Comparison of ENCODE assay signal across 20 cellular contexts in the genomic region with DNA sequence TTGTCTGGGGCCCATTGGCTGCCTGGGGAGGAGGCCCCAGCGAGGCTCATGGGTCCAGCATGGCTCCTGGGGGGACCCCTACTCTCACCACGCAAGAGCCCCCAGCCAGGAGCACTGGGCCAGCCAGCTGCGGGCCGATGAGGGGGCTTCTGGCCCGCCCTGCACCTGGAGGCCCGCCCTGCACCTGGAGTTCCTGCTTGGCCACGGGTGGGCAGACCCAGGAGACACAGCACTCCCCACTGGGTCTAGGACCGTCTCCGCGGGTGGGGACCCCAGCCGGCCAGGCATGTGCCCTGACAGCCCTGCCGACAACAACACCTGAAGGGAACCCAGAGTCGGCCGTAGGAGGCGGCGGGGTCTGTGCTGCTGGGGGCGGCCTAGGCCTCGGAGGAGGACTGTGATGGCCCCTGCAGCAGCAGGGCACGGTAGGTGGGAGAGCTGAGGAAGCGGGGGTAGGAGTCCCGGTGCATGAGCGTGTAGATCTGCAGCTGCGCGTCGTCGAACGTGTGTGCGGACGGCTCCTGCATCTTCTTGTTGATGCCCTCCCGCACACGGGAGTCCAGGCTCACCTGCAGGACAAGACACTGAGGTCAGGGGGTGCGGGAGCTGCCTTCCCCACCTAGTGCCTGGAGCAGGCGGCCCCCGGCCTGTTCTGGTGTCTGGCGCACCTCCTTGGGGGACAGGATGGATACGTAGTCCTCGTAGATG. TPM values are rescaled to one million over a fixed set of nuclear protein-coding genes. Genes with fewer than 3 reads are reported as not detected.
DNase-seq lines count a peak whose midpoint lies in the region; ATAC-seq, FAIRE-seq and TF ChIP-seq lines count a peak whose summit lies in the region.
"Had no signal": no experiment of that assay in that cellular context is flagged by ENCODE, and none has a peak within 500 bp of the region (broad histone marks: within the 10 kb centered on the region; RNA-seq: fewer than 3 reads in every experiment).

No MANE protein-coding gene starts in this region.

- H4K5ac ChIP-seq in H1 (ENCODE audit: insufficient read length, low read depth, low read length): no peak overlapping the region

- TF ChIP-seq EP300 in H1 (IDR thresholded peaks at IDR 0.05; ENCODE audit: borderline replicate concordance in 1 of 2, low read depth in 2 of 2, low read length in 2 of 2): no peak

- H3K14ac ChIP-seq in H1 (ENCODE audit: insufficient read length): no peak overlapping the region
- no peak overlapping the region for H3K14ac ChIP-seq in trophoblast cell (ENCODE audit: low read length)

- H2AFZ ChIP-seq in H1 (ENCODE audit: low read length): no peak overlapping the region
- H2AFZ ChIP-seq in trophoblast cell (ENCODE audit: insufficient read depth, low read length, poor library complexity): no peak overlapping the region

- no peaks in the 10 kb centered on the region for H3K27me3 ChIP-seq in H1 (replicated peaks in 1 of 4; ENCODE audit: control insufficient read depth in 3 of 4, extremely low read depth in 1 of 4, insufficient read depth in 3 of 4, low read length in 3 of 4)
- H3K27me3 ChIP-seq in trophoblast cell (ENCODE audit: insufficient read depth, low read length): no peaks in the 10 kb centered on the region
- H3K27me3 ChIP-seq: BE2C had no signal

- no peak overlapping the region for H3K4ac ChIP-seq in H1 (replicated peaks; ENCODE audit: insufficient read length, low read depth, low read length)
- H3K4ac ChIP-seq in trophoblast cell (ENCODE audit: low read depth, low read length): no peak overlapping the region

- H3K56ac ChIP-seq in H1 (replicated peaks; ENCODE audit: insufficient read length, low read depth, low read length): no peak overlapping the region

- H2BK15ac ChIP-seq in H1 (ENCODE audit: low read length): no peak overlapping the region

- 95% methylated on average over 36 of the region's 37 CpGs; no CpG with 5 or more reads in 1 of the 2 experiments for WGBS in H1 (ENCODE audit: extremely low coverage in 1 of 2, insufficient coverage in 1 of 2, insufficient read length in 1 of 2, insufficient replicate concordance in 2 of 2, low coverage in 1 of 2, low lambda C conversion rate in 2 of 2, missing lambda C conversion rate in 1 of 2), 2 experiments
- WGBS in trophoblast cell (ENCODE audit: extremely low coverage, insufficient coverage, insufficient read length): no CpG with 5 or more reads among the region's 37 CpGs

- peaks cover 46% of the 10 kb centered on the region for H3K4me1 Mint-ChIP-seq in activated CD4-positive, alpha-beta memory T cell treated with anti-CD3 and anti-CD28 coated beads, Interleukin-2, amount 10 ng/mL, durations not matched to agents 7 days and 5 days
- H3K4me1 Mint-ChIP-seq in activated CD4-positive, alpha-beta memory T cell treated with anti-CD3 and anti-CD28 coated beads for 36 hours (ENCODE audit: low read depth): peaks cover 8% of the 10 kb centered on the region

- no peaks in the 10 kb centered on the region for H3K9me3 ChIP-seq in HEK293 (ENCODE audit: control insufficient read depth, insufficient read depth, low read depth, low read length)
- H3K9me3 ChIP-seq in H1 (ENCODE audit: insufficient read depth in 2 of 2, low read depth in 1 of 2, low read length in 1 of 2): no peaks in the 10 kb centered on the region
- H3K9me3 ChIP-seq in trophoblast cell (ENCODE audit: insufficient read depth, low read depth, low read length): no peaks in the 10 kb centered on the region
- H3K9me3 ChIP-seq: BE2C had no signal

- no peak for DNase-seq in activated CD4-positive, alpha-beta memory T cell treated with anti-CD3 and anti-CD28 coated beads, Interleukin-2, amount 10 ng/mL, durations not matched to agents 7 days and 5 days
- DNase-seq in activated CD4-positive, alpha-beta memory T cell treated with anti-CD3 and anti-CD28 coated beads for 36 hours: no peak
- DNase-seq in H1 (ENCODE audit: low read depth in 1 of 2, low spot score in 2 of 2) (no peak), trophoblast cell (no peak)
- DNase-seq: BE2C; CD8-positive, alpha-beta T cell; HCEC 1CT; NCI-H1048; NCI-H1436 treated with DMSO at 0.1 percent for 48 hours; NCI-H2029 treated with DMSO at 0.1 percent for 48 hours; NCI-H774; PC-3 had no signal

- peaks cover 0 to 25% of the 10 kb centered on the region in 2 experiments; a peak in 1 of 3 replicates for H3K36me3 ChIP-seq in HEK293 (ENCODE audit: control insufficient read depth in 2 of 2, insufficient read depth in 1 of 2, low read length in 2 of 2)
- H3K36me3 ChIP-seq in H1 (ENCODE audit: control insufficient read depth in 2 of 4, insufficient read depth in 4 of 4, low read length in 3 of 4): peaks cover 0 to 8% (median 3%) of the 10 kb centered on the region in 4 experiments; a peak in 3 of 8 replicates
- H3K36me3 ChIP-seq in trophoblast cell (ENCODE audit: control insufficient read depth in 1 of 2, insufficient read depth in 2 of 2, low read length in 2 of 2): peaks cover 21 to 32% of the 10 kb centered on the region in 2 experiments
- H3K36me3 ChIP-seq: BE2C had no signal

- peak overlapping the region; percentile 40 for H3K27ac Mint-ChIP-seq in activated CD4-positive, alpha-beta memory T cell treated with anti-CD3 and anti-CD28 coated beads, Interleukin-2, amount 10 ng/mL, durations not matched to agents 7 days and 5 days
- no peak overlapping the region for H3K27ac Mint-ChIP-seq in activated CD4-positive, alpha-beta memory T cell treated with anti-CD3 and anti-CD28 coated beads for 36 hours
- H3K27ac Mint-ChIP-seq: CD8-positive, alpha-beta T cell had no signal

- no peaks in the 10 kb centered on the region for H3K79me2 ChIP-seq in H1 (ENCODE audit: control insufficient read depth in 1 of 2, insufficient read depth in 2 of 2, low read length in 2 of 2)
- no peaks in the 10 kb centered on the region for H3K79me2 ChIP-seq in trophoblast cell (ENCODE audit: control insufficient read depth, insufficient read depth, low read length, poor library complexity)

- H3K4me3 ChIP-seq in HEK293 (ENCODE audit: low read depth, low read length) (no peak overlapping the region), H1 (ENCODE audit: extremely low read depth in 1 of 4, insufficient read depth in 2 of 4, low read depth in 3 of 4, low read length in 4 of 4) (no peak overlapping the region), trophoblast cell (ENCODE audit: low read depth, low read length) (no peak overlapping the region)
- H3K4me3 ChIP-seq: SK-N-MC had no signal

- H2BK12ac ChIP-seq in H1 (ENCODE audit: low read depth, low read length) (0 out of 2 replicates have a peak overlapping the region, but pooled peaks have one; percentile 3), trophoblast cell (ENCODE audit: low read length) (no peak overlapping the region)

- peaks cover 0 to 8% of the 10 kb centered on the region in 2 experiments for H4K20me1 ChIP-seq in H1 (replicated peaks in 1 of 2; ENCODE audit: control insufficient read depth in 1 of 2, insufficient read depth in 2 of 2, low read length in 2 of 2)

- H3K9me3 Mint-ChIP-seq in activated CD4-positive, alpha-beta memory T cell treated with anti-CD3 and anti-CD28 coated beads, Interleukin-2, amount 10 ng/mL, durations not matched to agents 7 days and 5 days: no peaks in the 10 kb centered on the region
- H3K9me3 Mint-ChIP-seq in activated CD4-positive, alpha-beta memory T cell treated with anti-CD3 and anti-CD28 coated beads for 36 hours: no peaks in the 10 kb centered on the region
- H3K9me3 Mint-ChIP-seq: CD8-positive, alpha-beta T cell had no signal

- H3K18ac ChIP-seq in H1 (ENCODE audit: extremely low read depth, low read length) (no peak overlapping the region), trophoblast cell (ENCODE audit: low read length) (no peak overlapping the region)

- ATAC-seq in GM19395 (IDR thresholded peaks at IDR 0.05; ENCODE audit: unreplicated experiment): no peak
- ATAC-seq: CD8-positive, alpha-beta T cell; PC-3 had no signal

- H3K27ac ChIP-seq in HEK293 (ENCODE audit: extremely low read depth, low read depth, low read length) (no peak overlapping the region), H1 (ENCODE audit: low read depth, low read length) (no peak overlapping the region), trophoblast cell (ENCODE audit: low read depth, low read length) (no peak overlapping the region)
- H3K27ac ChIP-seq: 22Rv1, KMS-11, SK-N-MC had no signal

- CTCF ChIA-PET in activated CD4-positive, alpha-beta memory T cell treated with anti-CD3 and anti-CD28 coated beads, Interleukin-2, amount 10 ng/mL, durations not matched to agents 7 days and 5 days (lab: Charles Lee): no interaction called here
- CTCF ChIA-PET in activated CD4-positive, alpha-beta memory T cell treated with anti-CD3 and anti-CD28 coated beads for 36 hours (lab: Charles Lee): no interaction called here
- CTCF ChIA-PET in HEK293 (lab: Yijun Ruan, JAX): interaction anchor here (1.0 kb wide), 1 partner anchor 46 kb away, joined by 4 read pairs; no protein-coding TSS in a partner anchor
- CTCF ChIA-PET in H1 (lab: Charles Lee; ENCODE audit: partially characterized antibody): interaction anchor here (0.6 to 1.6 kb wide), 6 partner anchors 9 to 137 kb away, joined by 3 to 5 read pairs (median 4); no protein-coding TSS in a partner anchor

- H4K91ac ChIP-seq in H1 (replicated peaks; ENCODE audit: insufficient read length, low read length): no peak overlapping the region
- no peak overlapping the region for H4K91ac ChIP-seq in trophoblast cell (ENCODE audit: low read depth, low read length)

- H4K8ac ChIP-seq in H1 (ENCODE audit: extremely low read depth, insufficient read depth, low read length): no peak overlapping the region; the same call in 1 of the 2 replicates
- no peak overlapping the region for H4K8ac ChIP-seq in trophoblast cell (ENCODE audit: low read depth, low read length)

- TF ChIP-seq RAD21 in H1 (IDR thresholded peaks at IDR 0.05 in 1 of 2, conservative IDR thresholded peaks at IDR 0.05 in 1 of 2; ENCODE audit: low read depth in 2 of 2, low read length in 2 of 2): no peak

- no peak overlapping the region for H4K12ac ChIP-seq in trophoblast cell (ENCODE audit: low read depth, low read length)

- peaks cover 5% of the 10 kb centered on the region for H3K4me1 ChIP-seq in HEK293 (ENCODE audit: control insufficient read depth, insufficient read depth, low read length)
- peaks cover 0 to 16% (median 4%) of the 10 kb centered on the region in 4 experiments; a peak in 4 of 7 replicates for H3K4me1 ChIP-seq in H1 (replicated peaks in 1 of 4; ENCODE audit: control insufficient read depth in 3 of 4, insufficient read depth in 4 of 4, low read length in 3 of 4)
- peaks cover 0 to 4% of the 10 kb centered on the region in 2 experiments for H3K4me1 ChIP-seq in trophoblast cell (ENCODE audit: control insufficient read depth in 1 of 2, insufficient read depth in 2 of 2, low read length in 2 of 2)

- intact Hi-C loops in activated CD4-positive, alpha-beta memory T cell treated with anti-CD3 and anti-CD28 coated beads for 36 hours (cut with micrococcal nuclease): no loop called here

- H3K4me3 Mint-ChIP-seq in activated CD4-positive, alpha-beta memory T cell treated with anti-CD3 and anti-CD28 coated beads, Interleukin-2, amount 10 ng/mL, durations not matched to agents 7 days and 5 days: no peak overlapping the region
- no peak overlapping the region for H3K4me3 Mint-ChIP-seq in activated CD4-positive, alpha-beta memory T cell treated with anti-CD3 and anti-CD28 coated beads for 36 hours
- H3K4me3 Mint-ChIP-seq: CD8-positive, alpha-beta T cell had no signal

- H3K9ac ChIP-seq in H1 (replicated peaks in 1 of 4; ENCODE audit: extremely low read depth in 1 of 4, low read depth in 3 of 4, low read length in 3 of 4): no peak overlapping the region
- no peak overlapping the region for H3K9ac ChIP-seq in trophoblast cell (ENCODE audit: low read length)
- H3K9ac ChIP-seq: KMS-11 had no signal

- no peak for TF ChIP-seq CTCF in HEK293 (tag by site-specific recombination; IDR thresholded peaks at IDR 0.05)
- no peak for TF ChIP-seq CTCF in H1 (IDR thresholded peaks at IDR 0.05; ENCODE audit: control extremely low read depth in 1 of 3, insufficient read depth in 1 of 3, low read depth in 1 of 3, low read length in 3 of 3)

- no peak for TF ChIP-seq POLR2A in H1 (IDR thresholded peaks at IDR 0.05; ENCODE audit: control extremely low read depth in 1 of 2, low read depth in 2 of 2, low read length in 2 of 2)

- peaks cover 57% of the 10 kb centered on the region for H3K36me3 Mint-ChIP-seq in activated CD4-positive, alpha-beta memory T cell treated with anti-CD3 and anti-CD28 coated beads, Interleukin-2, amount 10 ng/mL, durations not matched to agents 7 days and 5 days (ENCODE audit: low read depth)
- H3K36me3 Mint-ChIP-seq in activated CD4-positive, alpha-beta memory T cell treated with anti-CD3 and anti-CD28 coated beads for 36 hours: peaks cover 3% of the 10 kb centered on the region

- POLR2A ChIA-PET in activated CD4-positive, alpha-beta memory T cell treated with anti-CD3 and anti-CD28 coated beads, Interleukin-2, amount 10 ng/mL, durations not matched to agents 7 days and 5 days (lab: Charles Lee): interaction anchor here (0.9 to 1.2 kb wide), 2 partner anchors 8 to 9 kb away, joined by 3 to 5 read pairs; no protein-coding TSS in a partner anchor
- POLR2A ChIA-PET in activated CD4-positive, alpha-beta memory T cell treated with anti-CD3 and anti-CD28 coated beads for 36 hours (lab: Charles Lee): no interaction called here
- POLR2A ChIA-PET in HEK293 (lab: Yijun Ruan, JAX): no interaction called here
- POLR2A ChIA-PET in H1 (lab: Charles Lee; ENCODE audit: partially characterized antibody): interaction anchor here (1.0 to 1.6 kb wide), 4 partner anchors 8 to 37 kb away, joined by 3 to 5 read pairs (median 4); no protein-coding TSS in a partner anchor

- H3K27me3 Mint-ChIP-seq in activated CD4-positive, alpha-beta memory T cell treated with anti-CD3 and anti-CD28 coated beads, Interleukin-2, amount 10 ng/mL, durations not matched to agents 7 days and 5 days: no peaks in the 10 kb centered on the region
- H3K27me3 Mint-ChIP-seq in activated CD4-positive, alpha-beta memory T cell treated with anti-CD3 and anti-CD28 coated beads for 36 hours: no peaks in the 10 kb centered on the region

- H2BK120ac ChIP-seq in H1 (replicated peaks; ENCODE audit: low read depth, low read length) (no peak overlapping the region), trophoblast cell (ENCODE audit: insufficient read depth, low read length, poor library complexity) (no peak overlapping the region)

- no peak overlapping the region for H2BK5ac ChIP-seq in H1 (ENCODE audit: low read depth, low read length)
- H2BK5ac ChIP-seq in trophoblast cell (ENCODE audit: low read depth, low read length, poor library complexity): no peak overlapping the region

- no peak for FAIRE-seq in H1 (lab: Jason Lieb, UNC)

- H2AK5ac ChIP-seq in H1 (ENCODE audit: low read depth, low read length): no peak overlapping the region
- H2AK5ac ChIP-seq in trophoblast cell (ENCODE audit: low read length): no peak overlapping the region

- H3K23me2 ChIP-seq in H1 (ENCODE audit: low read depth, low read length): no peaks in the 10 kb centered on the region

- H3K79me1 ChIP-seq in H1 (ENCODE audit: low read depth, low read length): 0 out of 2 replicates have a peak, but pooled peaks cover 3% of the 10 kb centered on the region
- no peaks in the 10 kb centered on the region for H3K79me1 ChIP-seq in trophoblast cell (ENCODE audit: low read length)

- H3K4me2 ChIP-seq in H1 (ENCODE audit: insufficient read depth in 1 of 2, low read depth in 2 of 2, low read length in 2 of 2) (no peak overlapping the region), trophoblast cell (ENCODE audit: low read length) (no peak overlapping the region)
- H3K4me2 ChIP-seq: KMS-11 had no signal

- no peak overlapping the region for H3K23ac ChIP-seq in H1 (ENCODE audit: insufficient read length)
- no peak overlapping the region for H3K23ac ChIP-seq in trophoblast cell (ENCODE audit: low read length)

- H2BK20ac ChIP-seq in H1 (ENCODE audit: low read length): no peak overlapping the region

RNA-seq across cellular contexts. Expression of a gene that starts 5.7 kb away (rescaled TPM):
- 100 to 1,000 TPM; 119 to 122 TPM for total RNA-seq in activated CD4-positive, alpha-beta memory T cell treated with anti-CD3 and anti-CD28 coated beads, Interleukin-2, amount 10 ng/mL, durations not matched to agents 7 days and 5 days
- 10 to 100 TPM; 43.2 to 44.4 TPM for total RNA-seq in activated CD4-positive, alpha-beta memory T cell treated with anti-CD3 and anti-CD28 coated beads for 36 hours
- total RNA-seq in H1 (2021; fragmentation: NEBNext Ultra II Directional; extraction: Animal tissue kit (Norgen Biotek cat#: 25700)): 12.7 and 13.1 TPM in 2 replicates
- 16.8 and 21.9 TPM in 2 replicates for polyA plus RNA-seq in H1 (2011; rRNA removed)
- 14.6 TPM for polyA plus RNA-seq in H1 (2011; cell fraction: cytosol; rRNA removed)
- 18.9 TPM for polyA plus RNA-seq in H1 (2011; cell fraction: nucleus; rRNA removed)
- polyA plus RNA-seq in H1 (2012, experiment 1 of 2): 9.5 to 12.1 TPM (median 10.6 TPM) in 4 replicates
- polyA plus RNA-seq in H1 (2012, experiment 2 of 2): 8.8 TPM
- 9.0 TPM for polyA plus RNA-seq in H1 (2013, experiment 1 of 2)
- 8.9 TPM for polyA plus RNA-seq in H1 (2013, experiment 2 of 2)
- polyA minus RNA-seq in H1 (2011; rRNA and poly(A)+ RNA removed): 4.3 and 4.8 TPM in 2 replicates
- 8.7 TPM for polyA minus RNA-seq in H1 (2011; cell fraction: cytosol; rRNA and poly(A)+ RNA removed)
- polyA minus RNA-seq in H1 (2011; cell fraction: nucleus; rRNA and poly(A)+ RNA removed): 6.3 TPM
- polyA plus RNA-seq in trophoblast cell (2013): 7.5 and 8.3 TPM in 2 replicates

RNA-seq across cellular contexts. Expression of a gene that starts 6.3 kb away (rescaled TPM):
- total RNA-seq in activated CD4-positive, alpha-beta memory T cell treated with anti-CD3 and anti-CD28 coated beads, Interleukin-2, amount 10 ng/mL, durations not matched to agents 7 days and 5 days: 1 to 10 TPM; 1.2 to 1.6 TPM
- under 1 TPM; 0.63 to 0.71 TPM for total RNA-seq in activated CD4-positive, alpha-beta memory T cell treated with anti-CD3 and anti-CD28 coated beads for 36 hours
- 0.52 and 0.63 TPM in 2 replicates for total RNA-seq in H1 (2021; fragmentation: NEBNext Ultra II Directional; extraction: Animal tissue kit (Norgen Biotek cat#: 25700))
- polyA plus RNA-seq in H1 (2011; rRNA removed): 0.98 and 2.0 TPM in 2 replicates
- 1.3 TPM for polyA plus RNA-seq in H1 (2011; cell fraction: cytosol; rRNA removed)
- 2.1 TPM for polyA plus RNA-seq in H1 (2011; cell fraction: nucleus; rRNA removed)
- polyA plus RNA-seq in H1 (2012, experiment 1 of 2): 0.52 to 1.4 TPM (median 1.1 TPM) in 4 replicates
- polyA plus RNA-seq in H1 (2012, experiment 2 of 2): 0.81 TPM
- polyA plus RNA-seq in H1 (2013, experiment 1 of 2): 0.39 TPM
- 0.46 TPM for polyA plus RNA-seq in H1 (2013, experiment 2 of 2)
- polyA minus RNA-seq in H1 (2011; rRNA and poly(A)+ RNA removed): 1.2 and 1.4 TPM in 2 replicates
- 1.4 TPM for polyA minus RNA-seq in H1 (2011; cell fraction: cytosol; rRNA and poly(A)+ RNA removed)
- 0.50 TPM for polyA minus RNA-seq in H1 (2011; cell fraction: nucleus; rRNA and poly(A)+ RNA removed)
- polyA plus RNA-seq in trophoblast cell (2013): 1.1 and 1.4 TPM in 2 replicates

RNA-seq across cellular contexts. Expression of a gene that starts 10.6 kb away (rescaled TPM):
- total RNA-seq in activated CD4-positive, alpha-beta memory T cell treated with anti-CD3 and anti-CD28 coated beads, Interleukin-2, amount 10 ng/mL, durations not matched to agents 7 days and 5 days: under 1 TPM in 1 of 2 experiments, not detected in 1; 0.38 TPM
- total RNA-seq in activated CD4-positive, alpha-beta memory T cell treated with anti-CD3 and anti-CD28 coated beads for 36 hours: not detected
- 0.41 and 0.52 TPM in 2 replicates for total RNA-seq in H1 (2021; fragmentation: NEBNext Ultra II Directional; extraction: Animal tissue kit (Norgen Biotek cat#: 25700))
- 0.53 and 0.91 TPM in 2 replicates for polyA plus RNA-seq in H1 (2011; rRNA removed)
- polyA plus RNA-seq in H1 (2011; cell fraction: cytosol; rRNA removed): 0.65 TPM
- 0.34 TPM for polyA plus RNA-seq in H1 (2011; cell fraction: nucleus; rRNA removed)
- polyA plus RNA-seq in H1 (2012, experiment 1 of 2): 0.24 TPM in 1 of 4 replicates, not detected in the others
- not detected for polyA plus RNA-seq in H1 (2012, experiment 2 of 2)
- 0.20 TPM for polyA plus RNA-seq in H1 (2013, experiment 1 of 2)
- polyA plus RNA-seq in H1 (2013, experiment 2 of 2): 0.28 TPM
- not detected in 2 replicates for polyA minus RNA-seq in H1 (2011; rRNA and poly(A)+ RNA removed)
- polyA minus RNA-seq in H1 (2011; cell fraction: cytosol; rRNA and poly(A)+ RNA removed): not detected
- polyA minus RNA-seq in H1 (2011; cell fraction: nucleus; rRNA and poly(A)+ RNA removed): not detected
- polyA plus RNA-seq in trophoblast cell (2013): not detected in 2 replicates
- total RNA-seq: MCF 10A, NCI-H460 had no signal
- polyA plus RNA-seq: AG04450 had no signal

RNA-seq across cellular contexts. Expression of a gene that starts 10.6 kb away (rescaled TPM):
- 10 to 100 TPM; 66.3 to 74.1 TPM for total RNA-seq in activated CD4-positive, alpha-beta memory T cell treated with anti-CD3 and anti-CD28 coated beads, Interleukin-2, amount 10 ng/mL, durations not matched to agents 7 days and 5 days
- total RNA-seq in activated CD4-positive, alpha-beta memory T cell treated with anti-CD3 and anti-CD28 coated beads for 36 hours: 10 to 100 TPM; 27.3 to 29.9 TPM
- 41.4 and 46.3 TPM in 2 replicates for total RNA-seq in H1 (2021; fragmentation: NEBNext Ultra II Directional; extraction: Animal tissue kit (Norgen Biotek cat#: 25700))
- polyA plus RNA-seq in H1 (2011; rRNA removed): 42.3 and 66.0 TPM in 2 replicates
- polyA plus RNA-seq in H1 (2011; cell fraction: cytosol; rRNA removed): 52.5 TPM
- polyA plus RNA-seq in H1 (2011; cell fraction: nucleus; rRNA removed): 118 TPM
- polyA plus RNA-seq in H1 (2012, experiment 1 of 2): 34.2 to 60.1 TPM (median 48.8 TPM) in 4 replicates
- polyA plus RNA-seq in H1 (2012, experiment 2 of 2): 35.4 TPM
- 55.3 TPM for polyA plus RNA-seq in H1 (2013, experiment 1 of 2)
- 51.7 TPM for polyA plus RNA-seq in H1 (2013, experiment 2 of 2)
- polyA minus RNA-seq in H1 (2011; rRNA and poly(A)+ RNA removed): 9.5 and 12.8 TPM in 2 replicates
- polyA minus RNA-seq in H1 (2011; cell fraction: cytosol; rRNA and poly(A)+ RNA removed): 14.2 TPM
- polyA minus RNA-seq in H1 (2011; cell fraction: nucleus; rRNA and poly(A)+ RNA removed): 35.6 TPM
- 55.8 and 60.4 TPM in 2 replicates for polyA plus RNA-seq in trophoblast cell (2013)

RNA-seq across cellular contexts. Expression of a gene that starts 24.2 kb away (rescaled TPM):
- total RNA-seq in activated CD4-positive, alpha-beta memory T cell treated with anti-CD3 and anti-CD28 coated beads, Interleukin-2, amount 10 ng/mL, durations not matched to agents 7 days and 5 days: under 1 TPM; 0.25 TPM
- total RNA-seq in activated CD4-positive, alpha-beta memory T cell treated with anti-CD3 and anti-CD28 coated beads for 36 hours: not detected
- 0.23 TPM in 1 of 2 replicates, not detected in the other for total RNA-seq in H1 (2021; fragmentation: NEBNext Ultra II Directional; extraction: Animal tissue kit (Norgen Biotek cat#: 25700))
- polyA plus RNA-seq in H1 (2011; rRNA removed): 0.08 and 0.09 TPM in 2 replicates
- polyA plus RNA-seq in H1 (2011; cell fraction: cytosol; rRNA removed): not detected
- 0.13 TPM for polyA plus RNA-seq in H1 (2011; cell fraction: nucleus; rRNA removed)
- 0.14 to 0.16 TPM in 2 of 4 replicates, not detected in the others for polyA plus RNA-seq in H1 (2012, experiment 1 of 2)
- 0.22 TPM for polyA plus RNA-seq in H1 (2012, experiment 2 of 2)
- polyA plus RNA-seq in H1 (2013, experiment 1 of 2): 0.34 TPM
- 0.39 TPM for polyA plus RNA-seq in H1 (2013, experiment 2 of 2)
- polyA minus RNA-seq in H1 (2011; rRNA and poly(A)+ RNA removed): not detected in 2 replicates
- not detected for polyA minus RNA-seq in H1 (2011; cell fraction: cytosol; rRNA and poly(A)+ RNA removed)
- 0.30 TPM for polyA minus RNA-seq in H1 (2011; cell fraction: nucleus; rRNA and poly(A)+ RNA removed)
- polyA plus RNA-seq in trophoblast cell (2013): 0.58 and 0.89 TPM in 2 replicates
- total RNA-seq: CD8-positive, alpha-beta T cell had no signal
- polyA plus RNA-seq: AG04450 had no signal

Comparison
In these comparisons a context has a peak if more than half of its experiments do, and no peak if none do; other contexts are left out.
1. POLR2A ChIA-PET loops: an anchor here in activated CD4-positive, alpha-beta memory T cell treated with anti-CD3 and anti-CD28 coated beads, Interleukin-2, amount 10 ng/mL, durations not matched to agents 7 days and 5 days (0.9 to 1.2 kb wide) and H1 (1.0 to 1.6 kb wide); none called in activated CD4-positive, alpha-beta memory T cell treated with anti-CD3 and anti-CD28 coated beads for 36 hours and HEK293.
2. CTCF ChIA-PET loops: an anchor here in HEK293 (1.0 kb wide) and H1 (0.6 to 1.6 kb wide); none called in activated CD4-positive, alpha-beta memory T cell treated with anti-CD3 and anti-CD28 coated beads, Interleukin-2, amount 10 ng/mL, durations not matched to agents 7 days and 5 days and activated CD4-positive, alpha-beta memory T cell treated with anti-CD3 and anti-CD28 coated beads for 36 hours.